Comparison of ENCODE assay signal across 12 cellular contexts in the genomic region with DNA sequence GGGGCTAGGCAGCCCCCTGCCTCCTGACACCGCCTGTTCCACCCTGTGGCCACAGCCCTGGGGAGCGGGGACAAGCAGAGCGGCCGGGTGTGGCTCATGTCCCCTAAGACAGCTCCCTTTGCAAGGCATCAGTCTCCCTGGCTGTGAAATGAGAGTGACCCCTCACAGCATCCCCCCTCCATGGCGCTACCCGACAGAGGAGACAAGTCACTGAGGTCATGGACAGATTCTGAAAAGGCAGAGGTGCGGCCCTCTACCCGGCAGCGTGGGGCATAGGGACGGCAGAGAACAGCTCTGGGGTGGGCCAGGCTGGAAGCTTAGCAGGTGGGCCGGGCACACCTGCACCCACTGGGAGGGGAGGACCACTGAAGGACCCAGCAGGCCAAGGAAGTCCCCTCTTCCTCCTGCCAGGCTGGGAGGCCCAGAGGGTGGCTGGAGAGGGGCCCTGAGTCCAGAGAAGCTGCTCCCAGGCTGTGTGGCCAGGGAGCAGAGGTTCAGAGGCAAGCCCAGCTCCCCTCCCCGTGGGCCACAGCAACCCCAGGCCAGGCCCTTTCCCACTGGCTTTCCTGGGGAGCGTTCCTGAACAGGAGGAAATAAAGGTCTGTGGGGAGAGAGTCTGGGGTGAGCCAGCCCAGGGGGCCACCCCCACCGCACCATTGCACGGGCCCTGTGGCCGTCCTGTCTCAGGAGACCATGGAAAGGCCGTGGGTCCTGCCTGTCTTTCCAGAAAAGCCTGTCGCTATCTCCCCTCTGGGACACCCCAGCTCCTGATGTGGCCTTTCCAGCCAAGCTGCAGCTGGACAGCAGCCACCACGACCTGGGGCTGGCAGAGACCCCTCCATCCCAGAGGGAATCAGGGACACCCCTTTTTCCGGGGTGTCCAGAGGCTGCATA. TPM values are rescaled to one million over a fixed set of nuclear protein-coding genes. Genes with fewer than 3 reads are reported as not detected.
DNase-seq lines count a peak whose midpoint lies in the region; ATAC-seq and TF ChIP-seq lines count a peak whose summit lies in the region.
"Had no signal": no experiment of that assay in that cellular context is flagged by ENCODE, and none has a peak within 500 bp of the region (broad histone marks: within the 10 kb centered on the region; RNA-seq: fewer than 3 reads in every experiment).

No MANE protein-coding gene starts in this region.

- peaks cover 0 to 3% of the 10 kb centered on the region in 2 donors for H3K27me3 ChIP-seq in right lobe of liver
- H3K27me3 ChIP-seq in subcutaneous abdominal adipose tissue (ENCODE audit: control insufficient read depth in 5 of 5, insufficient read depth in 4 of 5, low read length in 5 of 5) = peaks cover 0 to 24% (median 19%) of the 10 kb centered on the region in 5 donors

- peaks cover 7% of the 10 kb centered on the region for H3K4me1 Mint-ChIP-seq in activated CD4-positive, alpha-beta memory T cell treated with anti-CD3 and anti-CD28 coated beads for 36 hours (ENCODE audit: low read depth)
- H3K4me1 Mint-ChIP-seq in activated CD4-positive, alpha-beta memory T cell treated with anti-CD3 and anti-CD28 coated beads, Interleukin-2, amount 10 ng/mL, durations not matched to agents 7 days and 5 days = peaks cover 13% of the 10 kb centered on the region

- H3K4me3 ChIP-seq in right lobe of liver (peak overlapping the region in 1 of 3 donors; percentile 48), subcutaneous abdominal adipose tissue (ENCODE audit: low read depth in 1 of 5, low read length in 5 of 5) (peak overlapping the region in 3 of 5 donors; percentile 47 to 62 (median 53))

- peak overlapping the region in 1 of 5 donors; percentile 1 for H3K9ac ChIP-seq in subcutaneous abdominal adipose tissue (ENCODE audit: low read length in 5 of 5)

- DNase-seq in activated CD4-positive, alpha-beta memory T cell treated with anti-CD3 and anti-CD28 coated beads for 36 hours = no peak
- DNase-seq in activated CD4-positive, alpha-beta memory T cell treated with anti-CD3 and anti-CD28 coated beads, Interleukin-2, amount 10 ng/mL, durations not matched to agents 7 days and 5 days = no peak
- DNase-seq in right lobe of liver (peak; percentile 14 to 51 (median 44)), HK-2 (ENCODE audit: unreplicated experiment) (no peak), NOMO-1 (lab: John Stamatoyannopoulos, UW; ENCODE audit: unreplicated experiment in 2 of 2) (no peak), occipital lobe (lab: John Stamatoyannopoulos, UW) (no peak)
- DNase-seq: ACHN; stimulated activated naive CD4-positive, alpha-beta T cell had no signal

- H3K9me3 ChIP-seq in right lobe of liver = no peaks in the 10 kb centered on the region
- H3K9me3 ChIP-seq in subcutaneous abdominal adipose tissue (ENCODE audit: control insufficient read depth in 5 of 5, low read length in 5 of 5) = no peaks in the 10 kb centered on the region

- H3K36me3 ChIP-seq in right lobe of liver = no peaks in the 10 kb centered on the region
- no peaks in the 10 kb centered on the region for H3K36me3 ChIP-seq in subcutaneous abdominal adipose tissue (ENCODE audit: control insufficient read depth in 5 of 5, insufficient read depth in 5 of 5, low read length in 5 of 5)

- H3K36me3 Mint-ChIP-seq in activated CD4-positive, alpha-beta memory T cell treated with anti-CD3 and anti-CD28 coated beads for 36 hours = no peaks in the 10 kb centered on the region
- H3K36me3 Mint-ChIP-seq in activated CD4-positive, alpha-beta memory T cell treated with anti-CD3 and anti-CD28 coated beads, Interleukin-2, amount 10 ng/mL, durations not matched to agents 7 days and 5 days (ENCODE audit: low read depth) = no peaks in the 10 kb centered on the region

- no peak for ATAC-seq in right lobe of liver

- CTCF ChIA-PET in activated CD4-positive, alpha-beta memory T cell treated with anti-CD3 and anti-CD28 coated beads for 36 hours (lab: Charles Lee) = interaction anchor here (1.1 to 5.6 kb wide), 2 partner anchors 41 to 43 kb away, joined by 3 to 54 read pairs; no protein-coding TSS in a partner anchor
- CTCF ChIA-PET in activated CD4-positive, alpha-beta memory T cell treated with anti-CD3 and anti-CD28 coated beads, Interleukin-2, amount 10 ng/mL, durations not matched to agents 7 days and 5 days (lab: Charles Lee) = interaction anchor here (0.7 kb wide), 1 partner anchor 40 kb away, joined by 9 read pairs; no protein-coding TSS in a partner anchor

- H3K27ac ChIP-seq in angular gyrus (ENCODE audit: low read depth, low read length) (peak overlapping the region; percentile 82), right lobe of liver (no peak overlapping the region), subcutaneous abdominal adipose tissue (ENCODE audit: low read depth, low read length) (no peak overlapping the region)

- peaks cover 5% of the 10 kb centered on the region for H3K27me3 Mint-ChIP-seq in activated CD4-positive, alpha-beta memory T cell treated with anti-CD3 and anti-CD28 coated beads for 36 hours
- H3K27me3 Mint-ChIP-seq in activated CD4-positive, alpha-beta memory T cell treated with anti-CD3 and anti-CD28 coated beads, Interleukin-2, amount 10 ng/mL, durations not matched to agents 7 days and 5 days = peaks cover 17% of the 10 kb centered on the region

- peaks cover 0 to 9% (median 0%) of the 10 kb centered on the region in 4 donors for H3K4me1 ChIP-seq in right lobe of liver
- peaks cover 0 to 27% (median 20%) of the 10 kb centered on the region in 5 donors for H3K4me1 ChIP-seq in subcutaneous abdominal adipose tissue (ENCODE audit: control insufficient read depth in 5 of 5, insufficient read depth in 5 of 5, low read length in 5 of 5)

- TF ChIP-seq POLR2A in right lobe of liver (IDR thresholded peaks at IDR 0.05) = no peak

- H3K27ac Mint-ChIP-seq in activated CD4-positive, alpha-beta memory T cell treated with anti-CD3 and anti-CD28 coated beads for 36 hours = no peak overlapping the region
- no peak overlapping the region for H3K27ac Mint-ChIP-seq in activated CD4-positive, alpha-beta memory T cell treated with anti-CD3 and anti-CD28 coated beads, Interleukin-2, amount 10 ng/mL, durations not matched to agents 7 days and 5 days

- intact Hi-C loops in activated CD4-positive, alpha-beta memory T cell treated with anti-CD3 and anti-CD28 coated beads for 36 hours (cut with micrococcal nuclease) = no loop called here
- intact Hi-C loops in right lobe of liver (cut with DNase I) = no loop called here

- WGBS in right lobe of liver (ENCODE audit: insufficient coverage, low coverage, low lambda C conversion rate, missing lambda C conversion rate) = no CpG with 5 or more reads among the region's 20 CpGs

- no peak for TF ChIP-seq CTCF in right lobe of liver (IDR thresholded peaks at IDR 0.05)

- no peaks in the 10 kb centered on the region for H3K9me3 Mint-ChIP-seq in activated CD4-positive, alpha-beta memory T cell treated with anti-CD3 and anti-CD28 coated beads for 36 hours
- H3K9me3 Mint-ChIP-seq in activated CD4-positive, alpha-beta memory T cell treated with anti-CD3 and anti-CD28 coated beads, Interleukin-2, amount 10 ng/mL, durations not matched to agents 7 days and 5 days = no peaks in the 10 kb centered on the region

- POLR2A ChIA-PET in activated CD4-positive, alpha-beta memory T cell treated with anti-CD3 and anti-CD28 coated beads for 36 hours (lab: Charles Lee) = no interaction called here
- POLR2A ChIA-PET in activated CD4-positive, alpha-beta memory T cell treated with anti-CD3 and anti-CD28 coated beads, Interleukin-2, amount 10 ng/mL, durations not matched to agents 7 days and 5 days (lab: Charles Lee) = interaction anchor here (1.0 to 3.1 kb wide), 3 partner anchors 22 to 30 kb away, joined by 4 to 14 read pairs (median 9); a partner anchor contains a TSS

- H3K4me3 Mint-ChIP-seq in activated CD4-positive, alpha-beta memory T cell treated with anti-CD3 and anti-CD28 coated beads for 36 hours = peak overlapping the region; percentile 46
- H3K4me3 Mint-ChIP-seq in activated CD4-positive, alpha-beta memory T cell treated with anti-CD3 and anti-CD28 coated beads, Interleukin-2, amount 10 ng/mL, durations not matched to agents 7 days and 5 days = no peak overlapping the region

RNA-seq across cellular contexts. Expression of a gene that starts 1.7 kb away (rescaled TPM):
- 10 to 100 TPM; 14.1 to 16.1 TPM for total RNA-seq in activated CD4-positive, alpha-beta memory T cell treated with anti-CD3 and anti-CD28 coated beads for 36 hours
- 10 to 100 TPM; 11.1 to 13.0 TPM for total RNA-seq in activated CD4-positive, alpha-beta memory T cell treated with anti-CD3 and anti-CD28 coated beads, Interleukin-2, amount 10 ng/mL, durations not matched to agents 7 days and 5 days
- 1 to 10 TPM; 1.4 to 4.2 (median 2.7) TPM for total RNA-seq in right lobe of liver
- 32.0 TPM for total RNA-seq in occipital lobe

RNA-seq across cellular contexts. Expression of a gene that starts 22.6 kb away (rescaled TPM):
- 10 to 100 TPM; 14.1 to 15.6 TPM for total RNA-seq in activated CD4-positive, alpha-beta memory T cell treated with anti-CD3 and anti-CD28 coated beads for 36 hours
- 10 to 100 TPM; 17.4 to 18.2 TPM for total RNA-seq in activated CD4-positive, alpha-beta memory T cell treated with anti-CD3 and anti-CD28 coated beads, Interleukin-2, amount 10 ng/mL, durations not matched to agents 7 days and 5 days
- total RNA-seq in right lobe of liver (1 to 10 TPM; 3.2 to 6.5 (median 4.0) TPM), occipital lobe (16.4 TPM)

RNA-seq across cellular contexts. Expression of a gene that starts 30.2 kb away (rescaled TPM):
- total RNA-seq in activated CD4-positive, alpha-beta memory T cell treated with anti-CD3 and anti-CD28 coated beads for 36 hours = not detected
- total RNA-seq in activated CD4-positive, alpha-beta memory T cell treated with anti-CD3 and anti-CD28 coated beads, Interleukin-2, amount 10 ng/mL, durations not matched to agents 7 days and 5 days = not detected
- total RNA-seq in right lobe of liver = not detected
- not detected for total RNA-seq in occipital lobe
- total RNA-seq: renal cortical epithelial cell; T-helper 1 cell treated with Interleukin-12 subunit alpha and Interleukin-12 subunit beta and Interleukin-4 antibody, amounts not matched to agents 30 ng/mL and 1 ng/mL, for 36 hours had no signal

Comparison
In these comparisons a context has a peak if more than half of its experiments do, and no peak if none do; other contexts are left out.
1. DNase-seq: peak in right lobe of liver (3 of 3); none in activated CD4-positive, alpha-beta memory T cell treated with anti-CD3 and anti-CD28 coated beads for 36 hours (single experiment), activated CD4-positive, alpha-beta memory T cell treated with anti-CD3 and anti-CD28 coated beads, Interleukin-2, amount 10 ng/mL, durations not matched to agents 7 days and 5 days (single experiment), HK-2 (single experiment), NOMO-1 (0 of 2) and occipital lobe (single experiment).